1 cellular context compared by ENCODE assay signal in the genomic region with DNA sequence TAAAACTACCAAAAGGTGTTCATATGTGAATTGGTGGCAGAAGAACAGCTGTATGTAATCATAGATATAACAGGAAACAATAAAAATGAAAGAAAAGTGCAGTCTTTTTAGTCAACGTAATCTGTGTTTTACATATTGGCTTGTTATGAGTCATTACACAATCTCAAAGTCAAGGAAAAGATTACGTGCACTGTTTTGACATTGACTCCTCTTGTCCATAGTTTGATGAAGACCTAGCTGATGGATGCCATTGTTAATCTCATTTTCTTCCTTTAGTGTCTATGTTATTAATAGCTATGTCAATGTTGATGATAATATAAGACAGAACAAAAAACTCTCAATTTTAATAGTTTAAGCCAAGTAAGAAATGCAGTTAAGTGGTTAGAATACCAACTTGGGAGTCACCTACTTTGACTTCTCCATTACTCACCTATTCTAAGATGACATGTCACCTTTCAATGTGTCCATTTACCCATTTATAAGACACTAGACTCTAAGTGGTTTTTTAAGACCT.
TF ChIP-seq lines count a peak whose summit lies in the region.

No MANE protein-coding gene starts in this region.

TF ChIP-seq in K562, 482 proteins besides CTCF, POLR2A, EP300 and RAD21 (continued from another document):
- TF ChIP-seq NFE2 (IDR thresholded peaks at IDR 0.05; ENCODE audit: low read depth) = no peak
- TF ChIP-seq ZNF124 (CRISPR knock-in tag; IDR thresholded peaks at IDR 0.05) = no peak
- TF ChIP-seq, protein P1, sequence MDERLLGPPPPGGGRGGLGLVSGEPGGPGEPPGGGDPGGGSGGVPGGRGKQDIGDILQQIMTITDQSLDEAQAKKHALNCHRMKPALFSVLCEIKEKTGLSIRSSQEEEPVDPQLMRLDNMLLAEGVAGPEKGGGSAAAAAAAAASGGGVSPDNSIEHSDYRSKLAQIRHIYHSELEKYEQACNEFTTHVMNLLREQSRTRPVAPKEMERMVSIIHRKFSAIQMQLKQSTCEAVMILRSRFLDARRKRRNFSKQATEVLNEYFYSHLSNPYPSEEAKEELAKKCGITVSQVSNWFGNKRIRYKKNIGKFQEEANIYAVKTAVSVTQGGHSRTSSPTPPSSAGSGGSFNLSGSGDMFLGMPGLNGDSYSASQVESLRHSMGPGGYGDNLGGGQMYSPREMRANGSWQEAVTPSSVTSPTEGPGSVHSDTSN (CRISPR knock-in tag; IDR thresholded peaks at IDR 0.05; ENCODE audit: low read depth) = no peak
- TF ChIP-seq, protein P1 (tag; conservative IDR thresholded peaks at IDR 0.05; ENCODE audit: low read depth) = peak; percentile 65
- no peak for TF ChIP-seq MAFG (tag; conservative IDR thresholded peaks at IDR 0.05)
- no peak for TF ChIP-seq RBM39 (optimal IDR thresholded peaks at IDR 0.05; ENCODE audit: low read depth, low read length)
- no peak for TF ChIP-seq NEUROD1 (IDR thresholded peaks at IDR 0.05; ENCODE audit: borderline replicate concordance, low read depth, low read length, partially characterized antibody)
- peak; percentile 58; the same call in 1 of the 2 replicates for TF ChIP-seq FOXM1 (IDR thresholded peaks at IDR 0.05; ENCODE audit: low read depth)
- no peak for TF ChIP-seq FOXM1 (CRISPR knock-in tag; IDR thresholded peaks at IDR 0.05; ENCODE audit: low read depth)
- no peak for TF ChIP-seq ATF1 (CRISPR knock-in tag; IDR thresholded peaks at IDR 0.05)
- no peak for TF ChIP-seq ATF1 (tag; IDR thresholded peaks at IDR 0.05)
- no peak for TF ChIP-seq ELF1 (tag; IDR thresholded peaks at IDR 0.05)
- TF ChIP-seq KLF13 (tag; IDR thresholded peaks at IDR 0.05; ENCODE audit: borderline replicate concordance, low read depth) = no peak
- peak; percentile 38; the same call in 1 of the 2 replicates for TF ChIP-seq CXXC5 (CRISPR knock-in tag; IDR thresholded peaks at IDR 0.05)
- TF ChIP-seq ZEB2 (IDR thresholded peaks at IDR 0.05) = peak; percentile 80; the same call in 1 of the 2 replicates
- TF ChIP-seq, protein P2, sequence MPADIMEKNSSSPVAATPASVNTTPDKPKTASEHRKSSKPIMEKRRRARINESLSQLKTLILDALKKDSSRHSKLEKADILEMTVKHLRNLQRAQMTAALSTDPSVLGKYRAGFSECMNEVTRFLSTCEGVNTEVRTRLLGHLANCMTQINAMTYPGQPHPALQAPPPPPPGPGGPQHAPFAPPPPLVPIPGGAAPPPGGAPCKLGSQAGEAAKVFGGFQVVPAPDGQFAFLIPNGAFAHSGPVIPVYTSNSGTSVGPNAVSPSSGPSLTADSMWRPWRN (IDR thresholded peaks at IDR 0.05; ENCODE audit: low read depth) = no peak
- no peak for TF ChIP-seq NRF1 (conservative IDR thresholded peaks at IDR 0.05 in 1 of 2, IDR thresholded peaks at IDR 0.05 in 1 of 2)
- peak; percentile 44; the same call in 1 of the 2 replicates for TF ChIP-seq ZNF644 (tag; IDR thresholded peaks at IDR 0.05; ENCODE audit: low read depth)
- peak in 1 of 2 experiments; percentile 71; a peak in 1 of 4 replicates for TF ChIP-seq ARNT (IDR thresholded peaks at IDR 0.05)
- no peak for TF ChIP-seq HNRNPUL1 (IDR thresholded peaks at IDR 0.05; ENCODE audit: low read length)
- TF ChIP-seq GATA2 (CRISPR knock-in tag; IDR thresholded peaks at IDR 0.05) = peak; percentile 50; the same call in 1 of the 2 replicates
- TF ChIP-seq HDAC3 (IDR thresholded peaks at IDR 0.05; ENCODE audit: borderline replicate concordance, partially characterized antibody) = peak; percentile 51
- TF ChIP-seq SMAD4 (CRISPR knock-in tag; conservative IDR thresholded peaks at IDR 0.05) = peak; percentile 48; the same call in 1 of the 2 replicates
TF ChIP-seq in K562: peak in this region for 82.
